In genomic region chr10:48983648-48984359, GRCh38 we compare ENCODE assay signal across 17 cellular contexts. TPM values are rescaled to one million over a fixed set of nuclear protein-coding genes. Genes with fewer than 3 reads are reported as not detected.
"Had no signal": no experiment of that assay in that cellular context is flagged by ENCODE, and none has a peak within 500 bp of the region (broad histone marks: within the 10 kb centered on the region; RNA-seq: fewer than 3 reads in every experiment).

No MANE protein-coding gene starts in this region.

- ATAC-seq: activated CD4-positive, CD25-positive, alpha-beta regulatory T cell treated with anti-CD3 and anti-CD28 coated beads, Interleukin-2, amount 50 U/mL, for 24 hours; left cardiac atrium; sciatic nerve had no signal

- DNase-seq: activated T-cell treated with anti-CD3 and anti-CD28 coated beads, Interleukin-2, amount 50 U/mL, for 1 hour; amniotic stem cell; endodermal cell; glutamatergic neuron; left cardiac atrium; stimulated activated CD4-positive, alpha-beta T cell treated with anti-CD3 and anti-CD28 coated beads, Interleukin-12 subunit alpha, Interleukin-12 subunit beta, amount 100 ng/mL, for 4 hours; stimulated activated CD4-positive, alpha-beta T cell treated with anti-CD3 and anti-CD28 coated beads, Interleukin-2, amount 100 ng/mL, for 48 hours; stimulated activated CD8-positive, alpha-beta memory T cell treated with anti-CD3 and anti-CD28 coated beads, Interleukin-4, amount 100 ng/mL, for 48 hours had no signal

- H3K27ac Mint-ChIP-seq: activated naive CD4-positive, alpha-beta T cell treated with anti-CD3 and anti-CD28 coated beads, Interleukin-2, amount 50 U/mL, for 24 hours; endodermal cell; T-helper 2 cell treated with Interferon-gamma antibody and Interleukin-4, amounts not matched to agents 5 μg/mL and 100 μg/mL, for 36 hours had no signal

- H3K36me3 Mint-ChIP-seq: activated naive CD4-positive, alpha-beta T cell treated with anti-CD3 and anti-CD28 coated beads, Interleukin-2, amount 50 U/mL, for 24 hours; brain had no signal

- H3K9me3 Mint-ChIP-seq: activated naive CD4-positive, alpha-beta T cell treated with anti-CD3 and anti-CD28 coated beads, Interleukin-2, amount 50 U/mL, for 24 hours; brain; dendritic cell treated with granulocyte-macrophage colony-stimulating factor and Interleukin-4, amounts not matched to agents 40 ng/mL and 50 ng/mL, for 4 days; endodermal cell; T-helper 2 cell treated with Interferon-gamma antibody and Interleukin-4, amounts not matched to agents 5 μg/mL and 100 μg/mL, for 36 hours had no signal

- H3K4me1 Mint-ChIP-seq: activated naive CD4-positive, alpha-beta T cell treated with anti-CD3 and anti-CD28 coated beads, Interleukin-2, amount 50 U/mL, for 24 hours had no signal

- H3K4me3 Mint-ChIP-seq: activated naive CD4-positive, alpha-beta T cell treated with anti-CD3 and anti-CD28 coated beads, Interleukin-2, amount 50 U/mL, for 24 hours; brain; dendritic cell treated with granulocyte-macrophage colony-stimulating factor and Interleukin-4, amounts not matched to agents 40 ng/mL and 50 ng/mL, for 4 days; endodermal cell; T-helper 2 cell treated with Interferon-gamma antibody and Interleukin-4, amounts not matched to agents 5 μg/mL and 100 μg/mL, for 36 hours had no signal

RNA-seq across cellular contexts. Expression of gene LRRC18, which starts 44.2 kb away (rescaled TPM):
- total RNA-seq: endodermal cell, left cardiac atrium, lung microvascular endothelial cell, osteocyte, pulmonary artery endothelial cell, sciatic nerve had no signal
